ENCODE assay signal across 8 cellular contexts in the genomic region with DNA sequence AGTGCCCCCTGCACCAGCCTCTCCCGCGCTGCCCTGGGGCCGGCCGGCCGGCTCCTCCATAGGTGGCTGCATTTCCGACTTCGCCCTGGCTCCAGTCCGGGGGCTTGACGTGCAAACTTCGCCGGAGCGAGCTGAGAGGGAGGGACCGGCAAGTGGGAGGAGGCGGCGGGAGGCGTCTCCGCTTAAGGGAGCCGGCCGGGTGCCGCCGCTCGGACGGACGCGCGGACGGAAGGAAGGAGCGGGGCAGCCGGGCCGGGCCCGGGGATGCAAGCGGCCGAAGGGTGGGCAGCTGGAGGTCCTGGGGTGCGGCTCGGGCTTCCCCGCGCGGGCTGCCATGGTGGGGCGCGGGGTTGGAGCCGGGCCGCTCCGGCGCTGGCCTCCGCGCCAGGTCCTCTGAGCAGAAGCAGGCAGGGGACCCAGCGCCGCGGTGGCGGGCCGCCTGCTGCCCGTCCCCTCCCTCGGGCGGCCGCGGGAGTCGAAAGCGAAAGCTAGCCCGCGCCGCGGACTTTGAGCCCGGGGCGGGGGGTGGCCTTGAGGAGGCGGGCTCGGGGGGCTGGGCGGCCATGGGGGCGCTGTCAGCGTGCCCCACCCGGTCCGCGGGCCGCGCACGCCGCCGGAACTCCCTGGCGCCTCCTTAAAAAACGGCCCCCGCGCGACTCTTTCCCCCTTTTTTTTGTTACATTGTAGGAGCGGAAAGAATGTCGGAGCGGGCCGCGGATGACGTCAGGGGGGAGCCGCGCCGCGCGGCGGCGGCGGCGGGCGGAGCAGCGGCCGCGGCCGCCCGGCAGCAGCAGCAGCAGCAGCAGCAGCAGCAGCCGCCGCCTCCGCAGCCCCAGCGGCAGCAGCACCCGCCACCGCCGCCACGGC. TPM values are rescaled to one million over a fixed set of nuclear protein-coding genes. Genes with fewer than 3 reads are reported as not detected.
DNase-seq lines count a peak whose midpoint lies in the region; ATAC-seq, FAIRE-seq and TF ChIP-seq lines count a peak whose summit lies in the region.

A gene (minus strand): TSS at position 483 of the 867 bp plus-strand sequence.

- H3K27me3 Mint-ChIP-seq in WTC11 (ENCODE audit: low read depth), result peaks cover 3% of the 10 kb centered on the region; the same call in 1 of the 2 replicates

- peak; percentile 75 for ATAC-seq in GM18505 (IDR thresholded peaks at IDR 0.05; ENCODE audit: unreplicated experiment)
- peak; percentile 77 for ATAC-seq in HG02943 (IDR thresholded peaks at IDR 0.05; ENCODE audit: low read depth, unreplicated experiment)
- ATAC-seq in WTC11, result peak; percentile 79

- POLR2A ChIA-PET in WTC11 (lab: Charles Lee), result interaction anchor here (0.6 to 1.2 kb wide), 3 partner anchors 17 to 1638 kb away, joined by 3 to 4 read pairs (median 4); no protein-coding TSS in a partner anchor

- peak; percentile 29 for TF ChIP-seq POLR2A in GM18505 (IDR thresholded peaks at IDR 0.05; ENCODE audit: borderline replicate concordance, extremely low read depth, insufficient read depth, insufficient read length)

- H3K9me3 Mint-ChIP-seq in WTC11, result no peaks in the 10 kb centered on the region

- DNase-seq in NCI-H2196 (lab: John Stamatoyannopoulos, UW; ENCODE audit: unreplicated experiment), result peak; percentile 47
- peak; percentile 83 for DNase-seq in WTC11 (ENCODE audit: low spot score)
- peak; percentile 75 for DNase-seq in bronchial epithelial cell (ENCODE audit: low read depth)
- DNase-seq in inferior parietal cortex (ENCODE audit: extremely low spot score), result peak; percentile 80
- DNase-seq in smooth muscle cell of the brain vasculature (ENCODE audit: low read depth, low spot score), result peak; percentile 65

- H3K27ac ChIP-seq in 22Rv1, result peak within 1 kb of the TSS; percentile 88

- TF ChIP-seq CTCF in 22Rv1 (IDR thresholded peaks at IDR 0.05), result peak; percentile 41; the same call in 1 of the 2 replicates
- TF ChIP-seq CTCF in WTC11 (IDR thresholded peaks at IDR 0.05), result no peak
- no peak for TF ChIP-seq CTCF in bronchial epithelial cell (IDR thresholded peaks at IDR 0.05; ENCODE audit: insufficient read depth, low read length, severe bottlenecking)

- H3K27me3 ChIP-seq in bronchial epithelial cell (ENCODE audit: control insufficient read depth, insufficient read depth, low read length), result no peaks in the 10 kb centered on the region

- peak within 1 kb of the TSS; percentile 88 for H3K4me3 Mint-ChIP-seq in WTC11

- CTCF ChIA-PET in WTC11 (lab: Charles Lee), result no interaction called here

- H3K4me3 ChIP-seq in bronchial epithelial cell (ENCODE audit: low read depth, low read length), result peak within 1 kb of the TSS; percentile 52

- H3K4me1 Mint-ChIP-seq in WTC11, result peaks cover 35% of the 10 kb centered on the region

- FAIRE-seq in bronchial epithelial cell (lab: Jason Lieb, UNC), result no peak

- no peaks in the 10 kb centered on the region for H3K36me3 ChIP-seq in bronchial epithelial cell (ENCODE audit: control insufficient read depth, insufficient read depth, low read length)

- peak within 1 kb of the TSS; percentile 87 for H3K27ac Mint-ChIP-seq in WTC11

- H3K36me3 Mint-ChIP-seq in WTC11, result peaks cover 9% of the 10 kb centered on the region

TF ChIP-seq in WTC11, 78 proteins besides CTCF, POLR2A, EP300 and RAD21 (continues in another document):
- TF ChIP-seq FOXP1 (CRISPR knock-in tag; IDR thresholded peaks at IDR 0.05; ENCODE audit: borderline replicate concordance), result no peak
- no peak for TF ChIP-seq OVOL2 (CRISPR knock-in tag; IDR thresholded peaks at IDR 0.05; ENCODE audit: borderline replicate concordance)
- TF ChIP-seq RORB (CRISPR knock-in tag; IDR thresholded peaks at IDR 0.05), result no peak
- TF ChIP-seq ATF1 (CRISPR knock-in tag; IDR thresholded peaks at IDR 0.05), result no peak
- no peak for TF ChIP-seq NR2C2 (CRISPR knock-in tag; IDR thresholded peaks at IDR 0.05)
- TF ChIP-seq JUN (CRISPR knock-in tag; IDR thresholded peaks at IDR 0.05), result no peak
- TF ChIP-seq, protein P1, sequence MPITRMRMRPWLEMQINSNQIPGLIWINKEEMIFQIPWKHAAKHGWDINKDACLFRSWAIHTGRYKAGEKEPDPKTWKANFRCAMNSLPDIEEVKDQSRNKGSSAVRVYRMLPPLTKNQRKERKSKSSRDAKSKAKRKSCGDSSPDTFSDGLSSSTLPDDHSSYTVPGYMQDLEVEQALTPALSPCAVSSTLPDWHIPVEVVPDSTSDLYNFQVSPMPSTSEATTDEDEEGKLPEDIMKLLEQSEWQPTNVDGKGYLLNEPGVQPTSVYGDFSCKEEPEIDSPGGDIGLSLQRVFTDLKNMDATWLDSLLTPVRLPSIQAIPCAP (CRISPR knock-in tag; IDR thresholded peaks at IDR 0.05), result 0 out of 2 replicates have a peak, but pooled peaks have one; percentile 40
- 0 out of 2 replicates have a peak, but pooled peaks have one; percentile 21 for TF ChIP-seq SP1 (CRISPR knock-in tag; conservative IDR thresholded peaks at IDR 0.05)
- TF ChIP-seq, protein P2, sequence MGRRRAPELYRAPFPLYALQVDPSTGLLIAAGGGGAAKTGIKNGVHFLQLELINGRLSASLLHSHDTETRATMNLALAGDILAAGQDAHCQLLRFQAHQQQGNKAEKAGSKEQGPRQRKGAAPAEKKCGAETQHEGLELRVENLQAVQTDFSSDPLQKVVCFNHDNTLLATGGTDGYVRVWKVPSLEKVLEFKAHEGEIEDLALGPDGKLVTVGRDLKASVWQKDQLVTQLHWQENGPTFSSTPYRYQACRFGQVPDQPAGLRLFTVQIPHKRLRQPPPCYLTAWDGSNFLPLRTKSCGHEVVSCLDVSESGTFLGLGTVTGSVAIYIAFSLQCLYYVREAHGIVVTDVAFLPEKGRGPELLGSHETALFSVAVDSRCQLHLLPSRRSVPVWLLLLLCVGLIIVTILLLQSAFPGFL (CRISPR knock-in tag; IDR thresholded peaks at IDR 0.05; ENCODE audit: borderline replicate concordance), result no peak
- TF ChIP-seq, protein P3, sequence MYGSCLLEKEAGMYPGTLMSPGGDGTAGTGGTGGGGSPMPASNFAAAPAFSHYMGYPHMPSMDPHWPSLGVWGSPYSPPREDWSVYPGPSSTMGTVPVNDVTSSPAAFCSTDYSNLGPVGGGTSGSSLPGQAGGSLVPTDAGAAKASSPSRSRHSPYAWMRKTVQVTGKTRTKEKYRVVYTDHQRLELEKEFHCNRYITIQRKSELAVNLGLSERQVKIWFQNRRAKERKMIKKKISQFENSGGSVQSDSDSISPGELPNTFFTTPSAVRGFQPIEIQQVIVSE (CRISPR knock-in tag; IDR thresholded peaks at IDR 0.05; ENCODE audit: borderline replicate concordance), result no peak
- TF ChIP-seq HMGA2 (CRISPR knock-in tag; IDR thresholded peaks at IDR 0.05), result no peak
- TF ChIP-seq ZNF396 (CRISPR knock-in tag; IDR thresholded peaks at IDR 0.05; ENCODE audit: borderline replicate concordance), result no peak
- no peak for TF ChIP-seq ZNF232 (CRISPR knock-in tag; IDR thresholded peaks at IDR 0.05)
- TF ChIP-seq GABPB1 (CRISPR knock-in tag; IDR thresholded peaks at IDR 0.05), result no peak
- TF ChIP-seq, protein P4, sequence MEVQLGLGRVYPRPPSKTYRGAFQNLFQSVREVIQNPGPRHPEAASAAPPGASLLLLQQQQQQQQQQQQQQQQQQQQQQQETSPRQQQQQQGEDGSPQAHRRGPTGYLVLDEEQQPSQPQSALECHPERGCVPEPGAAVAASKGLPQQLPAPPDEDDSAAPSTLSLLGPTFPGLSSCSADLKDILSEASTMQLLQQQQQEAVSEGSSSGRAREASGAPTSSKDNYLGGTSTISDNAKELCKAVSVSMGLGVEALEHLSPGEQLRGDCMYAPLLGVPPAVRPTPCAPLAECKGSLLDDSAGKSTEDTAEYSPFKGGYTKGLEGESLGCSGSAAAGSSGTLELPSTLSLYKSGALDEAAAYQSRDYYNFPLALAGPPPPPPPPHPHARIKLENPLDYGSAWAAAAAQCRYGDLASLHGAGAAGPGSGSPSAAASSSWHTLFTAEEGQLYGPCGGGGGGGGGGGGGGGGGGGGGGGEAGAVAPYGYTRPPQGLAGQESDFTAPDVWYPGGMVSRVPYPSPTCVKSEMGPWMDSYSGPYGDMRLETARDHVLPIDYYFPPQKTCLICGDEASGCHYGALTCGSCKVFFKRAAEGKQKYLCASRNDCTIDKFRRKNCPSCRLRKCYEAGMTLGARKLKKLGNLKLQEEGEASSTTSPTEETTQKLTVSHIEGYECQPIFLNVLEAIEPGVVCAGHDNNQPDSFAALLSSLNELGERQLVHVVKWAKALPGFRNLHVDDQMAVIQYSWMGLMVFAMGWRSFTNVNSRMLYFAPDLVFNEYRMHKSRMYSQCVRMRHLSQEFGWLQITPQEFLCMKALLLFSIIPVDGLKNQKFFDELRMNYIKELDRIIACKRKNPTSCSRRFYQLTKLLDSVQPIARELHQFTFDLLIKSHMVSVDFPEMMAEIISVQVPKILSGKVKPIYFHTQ (CRISPR knock-in tag; IDR thresholded peaks at IDR 0.05), result no peak
- TF ChIP-seq ZBTB21 (CRISPR knock-in tag; IDR thresholded peaks at IDR 0.05; ENCODE audit: borderline replicate concordance), result no peak
- TF ChIP-seq, protein P5, sequence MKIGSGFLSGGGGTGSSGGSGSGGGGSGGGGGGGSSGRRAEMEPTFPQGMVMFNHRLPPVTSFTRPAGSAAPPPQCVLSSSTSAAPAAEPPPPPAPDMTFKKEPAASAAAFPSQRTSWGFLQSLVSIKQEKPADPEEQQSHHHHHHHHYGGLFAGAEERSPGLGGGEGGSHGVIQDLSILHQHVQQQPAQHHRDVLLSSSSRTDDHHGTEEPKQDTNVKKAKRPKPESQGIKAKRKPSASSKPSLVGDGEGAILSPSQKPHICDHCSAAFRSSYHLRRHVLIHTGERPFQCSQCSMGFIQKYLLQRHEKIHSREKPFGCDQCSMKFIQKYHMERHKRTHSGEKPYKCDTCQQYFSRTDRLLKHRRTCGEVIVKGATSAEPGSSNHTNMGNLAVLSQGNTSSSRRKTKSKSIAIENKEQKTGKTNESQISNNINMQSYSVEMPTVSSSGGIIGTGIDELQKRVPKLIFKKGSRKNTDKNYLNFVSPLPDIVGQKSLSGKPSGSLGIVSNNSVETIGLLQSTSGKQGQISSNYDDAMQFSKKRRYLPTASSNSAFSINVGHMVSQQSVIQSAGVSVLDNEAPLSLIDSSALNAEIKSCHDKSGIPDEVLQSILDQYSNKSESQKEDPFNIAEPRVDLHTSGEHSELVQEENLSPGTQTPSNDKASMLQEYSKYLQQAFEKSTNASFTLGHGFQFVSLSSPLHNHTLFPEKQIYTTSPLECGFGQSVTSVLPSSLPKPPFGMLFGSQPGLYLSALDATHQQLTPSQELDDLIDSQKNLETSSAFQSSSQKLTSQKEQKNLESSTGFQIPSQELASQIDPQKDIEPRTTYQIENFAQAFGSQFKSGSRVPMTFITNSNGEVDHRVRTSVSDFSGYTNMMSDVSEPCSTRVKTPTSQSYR (CRISPR knock-in tag; IDR thresholded peaks at IDR 0.05), result peak; percentile 62; the same call in 1 of the 2 replicates
- TF ChIP-seq ELF4 (CRISPR knock-in tag; IDR thresholded peaks at IDR 0.05; ENCODE audit: low read depth), result peak; percentile 48; the same call in 1 of the 2 replicates
- TF ChIP-seq, protein P6, sequence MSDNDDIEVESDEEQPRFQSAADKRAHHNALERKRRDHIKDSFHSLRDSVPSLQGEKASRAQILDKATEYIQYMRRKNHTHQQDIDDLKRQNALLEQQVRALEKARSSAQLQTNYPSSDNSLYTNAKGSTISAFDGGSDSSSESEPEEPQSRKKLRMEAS (CRISPR knock-in tag; IDR thresholded peaks at IDR 0.05), result peak; percentile 19

RNA-seq across cellular contexts. Expression of the gene that starts here (rescaled TPM):
- total RNA-seq in WTC11 (2021), result 1.3 TPM in 1 of 3 replicates, not detected in the others
- not detected in 2 replicates for total RNA-seq in bronchial epithelial cell

Comparison
In these comparisons a context has a peak if more than half of its experiments do, and no peak if none do; other contexts are left out.
1. Peak in every context shown above with its lines: DNase-seq, ATAC-seq, H3K4me3 ChIP-seq and H3K27ac ChIP-seq.
2. Peak in DNase-seq and H3K4me3 ChIP-seq in bronchial epithelial cell; RNA of the gene not detected or under 1 TPM.